ENCODE assay signal across 18 cellular contexts in genomic region chr13:73262862-73263627, GRCh38.
"Had no signal": no experiment of that assay in that cellular context is flagged by ENCODE, and none has a peak within 500 bp of the region (broad histone marks: within the 10 kb centered on the region; RNA-seq: fewer than 3 reads in every experiment).

No MANE protein-coding gene starts in this region.

- H3K4me1 Mint-ChIP-seq: natural killer cell; stimulated activated effector memory CD8-positive, alpha-beta T cell treated with anti-CD3 and anti-CD28 coated beads, Interleukin-12 subunit alpha, Interleukin-12 subunit beta, amount 100 ng/mL, for 72 hours had no signal

- H3K4me3 Mint-ChIP-seq: mesothelial cell of epicardium; natural killer cell; neural crest cell; stimulated activated effector memory CD8-positive, alpha-beta T cell treated with anti-CD3 and anti-CD28 coated beads, Interleukin-12 subunit alpha, Interleukin-12 subunit beta, amount 100 ng/mL, for 72 hours had no signal

- H3K27ac ChIP-seq: dorsolateral prefrontal cortex, esophagus muscularis mucosa, right atrium auricular region, tibial artery, upper lobe of left lung, uterus had no signal

- H3K36me3 ChIP-seq: esophagus muscularis mucosa, right atrium auricular region, tibial artery, upper lobe of left lung, uterus had no signal

- ATAC-seq: left lobe of liver; natural killer cell; stimulated activated effector memory CD8-positive, alpha-beta T cell treated with anti-CD3 and anti-CD28 coated beads, Interleukin-12 subunit alpha, Interleukin-12 subunit beta, amount 100 ng/mL, for 72 hours; stimulated activated naive CD8-positive, alpha-beta T cell treated with anti-CD3 and anti-CD28 coated beads, Interleukin-15, Interleukin-2, amounts not matched to agents 100 U/mL and 50 U/mL, for 24 hours had no signal

- H3K9me3 Mint-ChIP-seq: mesothelial cell of epicardium; natural killer cell; neural crest cell; stimulated activated effector memory CD8-positive, alpha-beta T cell treated with anti-CD3 and anti-CD28 coated beads, Interleukin-12 subunit alpha, Interleukin-12 subunit beta, amount 100 ng/mL, for 72 hours had no signal

- H3K36me3 Mint-ChIP-seq: mesothelial cell of epicardium; natural killer cell; stimulated activated effector memory CD8-positive, alpha-beta T cell treated with anti-CD3 and anti-CD28 coated beads, Interleukin-12 subunit alpha, Interleukin-12 subunit beta, amount 100 ng/mL, for 72 hours had no signal

- H3K4me3 ChIP-seq: dorsolateral prefrontal cortex, esophagus muscularis mucosa, right atrium auricular region, tibial artery, upper lobe of left lung, uterus had no signal

- DNase-seq: cortex of kidney; dorsolateral prefrontal cortex; effector CD8-positive, alpha-beta T cell; foreskin fibroblast; natural killer cell; posterior cingulate gyrus; stimulated activated CD4-positive, alpha-beta T cell treated with anti-CD3 and anti-CD28 coated beads, Interleukin-4, amount 100 ng/mL, for 1 hour; stimulated activated CD8-positive, alpha-beta memory T cell treated with anti-CD3 and anti-CD28 coated beads, Interleukin-4, amount 100 ng/mL, for 48 hours; stimulated activated naive CD8-positive, alpha-beta T cell treated with anti-CD3 and anti-CD28 coated beads, Interleukin-15, Interleukin-2, amounts not matched to agents 100 U/mL and 50 U/mL, for 24 hours; tibial artery; upper lobe of left lung; uterus had no signal

- H3K9me3 ChIP-seq: esophagus muscularis mucosa, right atrium auricular region, tibial artery, upper lobe of left lung, uterus had no signal

- H3K27ac Mint-ChIP-seq: mesothelial cell of epicardium; natural killer cell; stimulated activated effector memory CD8-positive, alpha-beta T cell treated with anti-CD3 and anti-CD28 coated beads, Interleukin-12 subunit alpha, Interleukin-12 subunit beta, amount 100 ng/mL, for 72 hours had no signal

- H3K4me1 ChIP-seq: esophagus muscularis mucosa, right atrium auricular region, tibial artery, upper lobe of left lung, uterus had no signal

- H3K27me3 ChIP-seq: esophagus muscularis mucosa, right atrium auricular region, tibial artery, upper lobe of left lung, uterus had no signal
